8 cellular contexts compared by ENCODE assay signal in the genomic region with DNA sequence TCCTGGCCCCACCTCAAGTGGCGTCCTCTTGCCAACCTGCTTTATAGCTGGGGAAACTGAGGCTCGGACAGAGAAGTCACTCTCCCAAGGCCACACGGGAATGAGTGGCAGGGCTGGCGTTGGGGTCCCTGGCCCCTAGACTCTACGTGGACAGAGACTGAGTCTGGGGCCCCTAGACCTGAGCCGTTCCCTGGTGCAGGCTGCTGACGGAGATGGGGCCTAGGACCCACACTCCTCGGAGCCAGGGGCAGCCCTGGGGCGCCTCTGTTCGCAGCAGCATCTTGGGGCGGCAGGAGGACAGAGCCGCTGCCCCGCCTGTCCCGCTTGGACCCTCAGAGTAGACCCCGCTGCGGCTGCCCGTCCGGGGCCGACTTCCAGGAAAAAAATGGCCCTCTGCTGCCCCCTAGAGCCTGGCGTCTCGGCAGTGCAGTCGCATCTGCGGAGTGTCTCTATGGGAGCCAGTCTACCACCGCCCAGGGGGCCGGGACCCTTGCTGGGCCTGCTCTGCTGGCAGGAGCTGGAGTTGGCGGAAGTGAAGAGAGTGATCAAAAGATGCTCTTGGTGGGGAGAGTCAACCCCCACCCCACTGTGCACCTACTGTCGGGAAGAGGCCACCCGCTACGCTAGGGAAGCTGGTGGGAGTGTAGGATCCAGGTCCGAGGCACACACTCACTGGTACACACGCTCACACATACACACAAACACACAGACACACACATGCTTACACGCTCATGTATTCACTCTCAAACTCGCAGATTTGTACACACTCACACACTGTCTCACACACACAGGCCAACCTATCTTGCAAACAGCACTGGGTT.
DNase-seq lines count a peak whose midpoint lies in the region; ATAC-seq, FAIRE-seq and TF ChIP-seq lines count a peak whose summit lies in the region.

No MANE protein-coding gene starts in this region.

- ATAC-seq in aorta (ENCODE audit: low FRiP score): peak; percentile 48
- ATAC-seq in GM21367 (IDR thresholded peaks at IDR 0.05; ENCODE audit: unreplicated experiment): no peak

- H3K4me1 ChIP-seq in Peyer's patch: no peaks in the 10 kb centered on the region
- no peaks in the 10 kb centered on the region for H3K4me1 ChIP-seq in prostate gland (replicated peaks)
- no peaks in the 10 kb centered on the region for H3K4me1 ChIP-seq in aorta (ENCODE audit: control insufficient read depth in 1 of 2, insufficient read depth in 2 of 2, low read length in 2 of 2)

- DNase-seq in AG08396 (ENCODE audit: low spot score): peak; percentile 89
- peak; percentile 86 for DNase-seq in GM19239 (ENCODE audit: insufficient read length, low spot score)
- peak in 2 of 3 donors; percentile 66 to 72 for DNase-seq in Peyer's patch
- DNase-seq in activated effector memory CD4-positive, alpha-beta T cell treated with Interleukin-2 at 50 U/mL for 16 hours: peak; percentile 26
- peak; percentile 75 to 88 for DNase-seq in frontal cortex (ENCODE audit: low spot score in 2 of 2)
- DNase-seq in prostate gland (ENCODE audit: low spot score): peak; percentile 35
- DNase-seq in aorta: peak; percentile 75 to 90

- H3K36me3 ChIP-seq in Peyer's patch (no peaks in the 10 kb centered on the region), prostate gland (no peaks in the 10 kb centered on the region), aorta (ENCODE audit: control insufficient read depth in 1 of 2, insufficient read depth in 2 of 2, low read length in 1 of 2) (no peaks in the 10 kb centered on the region)

- H3K4me3 ChIP-seq in Peyer's patch: no peak overlapping the region
- no peak overlapping the region for H3K4me3 ChIP-seq in prostate gland
- H3K4me3 ChIP-seq in aorta (ENCODE audit: low read length in 2 of 2): no peak overlapping the region

- TF ChIP-seq POLR2A in Peyer's patch (IDR thresholded peaks at IDR 0.05) (no peak), prostate gland (IDR thresholded peaks at IDR 0.05) (no peak)

- FAIRE-seq in GM19239 (lab: Jason Lieb, UNC) (no peak), frontal cortex (lab: Jason Lieb, UNC) (no peak)

- 44% methylated on average over 15 of the region's 33 CpGs for WGBS in prostate gland
- 25 to 26% methylated on average over 32 to 33 of the region's 33 CpGs for WGBS in aorta, 2 donors

- H3K9me3 ChIP-seq in Peyer's patch (no peaks in the 10 kb centered on the region), prostate gland (no peaks in the 10 kb centered on the region), aorta (ENCODE audit: control insufficient read depth, low read length) (no peaks in the 10 kb centered on the region)

- H3K27ac ChIP-seq in Peyer's patch: no peak overlapping the region
- no peak overlapping the region for H3K27ac ChIP-seq in prostate gland
- no peak overlapping the region for H3K27ac ChIP-seq in aorta (ENCODE audit: low read depth in 1 of 2, low read length in 2 of 2)

- H3K27me3 ChIP-seq in Peyer's patch: no peaks in the 10 kb centered on the region
- no peaks in the 10 kb centered on the region for H3K27me3 ChIP-seq in prostate gland (replicated peaks; ENCODE audit: insufficient read depth)
- H3K27me3 ChIP-seq in aorta (ENCODE audit: control insufficient read depth in 1 of 2, insufficient read depth in 2 of 2, low read length in 1 of 2): no peaks in the 10 kb centered on the region

- intact Hi-C loops in prostate gland (cut with DNase I) (loop anchor here (2.0 to 5.0 kb wide), 2 partner anchors 257 to 527 kb away; a partner anchor contains a TSS), aorta (cut with DNase I) (loop anchor here (1.0 to 5.0 kb wide), 3 partner anchors 528 to 747 kb away; no protein-coding TSS in a partner anchor)

- TF ChIP-seq CTCF in Peyer's patch (IDR thresholded peaks at IDR 0.05): peak in 4 of 6 experiments; percentile 55 to 62 (median 58)
- TF ChIP-seq CTCF in prostate gland (IDR thresholded peaks at IDR 0.05): peak; percentile 73 to 86 (median 74)

Comparison
In these comparisons a context has a peak if more than half of its experiments do, and no peak if none do; other contexts are left out.
1. DNase-seq: peak in every context shown above with its lines; median percentile 89 in AG08396; 86 in GM19239; 82 in aorta; 82 in frontal cortex; 69 in Peyer's patch; 35 in prostate gland; 26 in activated effector memory CD4-positive, alpha-beta T cell treated with Interleukin-2 at 50 U/mL for 16 hours.